ENCODE assay signal across 1 cellular context in the genomic region with DNA sequence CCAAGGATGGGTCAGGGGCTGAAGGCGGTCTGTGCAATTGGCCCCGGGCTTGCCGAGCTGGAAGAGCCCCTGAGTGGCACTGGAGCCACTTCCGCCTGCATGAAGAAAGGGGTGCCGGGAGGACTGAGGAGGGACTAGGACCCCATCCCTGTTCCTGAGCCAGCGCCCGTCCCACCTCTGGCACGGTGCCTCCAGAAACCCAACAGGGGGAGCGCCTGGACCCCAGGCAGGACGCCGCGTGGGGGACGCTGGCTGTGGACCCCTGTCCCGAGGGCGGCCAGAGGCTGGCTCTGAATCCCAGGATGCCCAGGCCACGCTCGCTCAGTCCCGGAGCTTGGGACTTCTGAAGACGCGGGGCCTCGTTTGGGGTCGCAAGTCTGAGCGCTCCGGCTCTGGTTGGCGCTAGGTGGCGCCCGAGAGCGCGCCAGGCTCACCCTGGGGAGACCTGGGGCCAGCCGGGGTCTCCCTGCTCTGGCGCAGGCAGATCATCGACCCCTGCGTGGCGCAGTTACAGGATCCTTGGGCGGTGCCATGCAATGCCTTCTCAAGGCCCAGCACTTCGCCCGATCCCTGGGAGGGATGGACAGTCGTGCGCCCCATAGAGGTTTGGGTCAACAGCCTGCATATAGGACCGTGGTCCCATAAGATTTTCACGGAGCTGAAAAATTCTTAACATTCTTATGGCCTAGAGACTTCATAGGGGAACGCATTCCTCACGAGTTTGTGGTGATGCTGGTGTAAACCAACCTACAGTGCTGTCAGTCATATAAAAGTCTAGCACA.
TF ChIP-seq lines count a peak whose summit lies in the region.

No MANE protein-coding gene starts in this region.

TF ChIP-seq in HEK293, 187 proteins besides CTCF, POLR2A, EP300 and RAD21 (continued from another document and continues in another):
- TF ChIP-seq, protein P1, sequence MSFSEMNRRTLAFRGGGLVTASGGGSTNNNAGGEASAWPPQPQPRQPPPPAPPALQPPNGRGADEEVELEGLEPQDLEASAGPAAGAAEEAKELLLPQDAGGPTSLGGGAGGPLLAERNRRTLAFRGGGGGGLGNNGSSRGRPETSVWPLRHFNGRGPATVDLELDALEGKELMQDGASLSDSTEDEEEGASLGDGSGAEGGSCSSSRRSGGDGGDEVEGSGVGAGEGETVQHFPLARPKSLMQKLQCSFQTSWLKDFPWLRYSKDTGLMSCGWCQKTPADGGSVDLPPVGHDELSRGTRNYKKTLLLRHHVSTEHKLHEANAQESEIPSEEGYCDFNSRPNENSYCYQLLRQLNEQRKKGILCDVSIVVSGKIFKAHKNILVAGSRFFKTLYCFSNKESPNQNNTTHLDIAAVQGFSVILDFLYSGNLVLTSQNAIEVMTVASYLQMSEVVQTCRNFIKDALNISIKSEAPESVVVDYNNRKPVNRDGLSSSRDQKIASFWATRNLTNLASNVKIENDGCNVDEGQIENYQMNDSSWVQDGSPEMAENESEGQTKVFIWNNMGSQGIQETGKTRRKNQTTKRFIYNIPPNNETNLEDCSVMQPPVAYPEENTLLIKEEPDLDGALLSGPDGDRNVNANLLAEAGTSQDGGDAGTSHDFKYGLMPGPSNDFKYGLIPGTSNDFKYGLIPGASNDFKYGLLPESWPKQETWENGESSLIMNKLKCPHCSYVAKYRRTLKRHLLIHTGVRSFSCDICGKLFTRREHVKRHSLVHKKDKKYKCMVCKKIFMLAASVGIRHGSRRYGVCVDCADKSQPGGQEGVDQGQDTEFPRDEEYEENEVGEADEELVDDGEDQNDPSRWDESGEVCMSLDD (tag by site-specific recombination; IDR thresholded peaks at IDR 0.05), result no peak; the same call in 1 of the 2 replicates
- no peak for TF ChIP-seq ZNF174 (tag by site-specific recombination; IDR thresholded peaks at IDR 0.05)
- peak; percentile 62; the same call in 1 of the 2 replicates for TF ChIP-seq ZNF600 (tag by site-specific recombination; IDR thresholded peaks at IDR 0.05)
- TF ChIP-seq ZXDB (tag by site-specific recombination; IDR thresholded peaks at IDR 0.05), result peak; percentile 69; the same call in 1 of the 2 replicates
- TF ChIP-seq, protein P2, sequence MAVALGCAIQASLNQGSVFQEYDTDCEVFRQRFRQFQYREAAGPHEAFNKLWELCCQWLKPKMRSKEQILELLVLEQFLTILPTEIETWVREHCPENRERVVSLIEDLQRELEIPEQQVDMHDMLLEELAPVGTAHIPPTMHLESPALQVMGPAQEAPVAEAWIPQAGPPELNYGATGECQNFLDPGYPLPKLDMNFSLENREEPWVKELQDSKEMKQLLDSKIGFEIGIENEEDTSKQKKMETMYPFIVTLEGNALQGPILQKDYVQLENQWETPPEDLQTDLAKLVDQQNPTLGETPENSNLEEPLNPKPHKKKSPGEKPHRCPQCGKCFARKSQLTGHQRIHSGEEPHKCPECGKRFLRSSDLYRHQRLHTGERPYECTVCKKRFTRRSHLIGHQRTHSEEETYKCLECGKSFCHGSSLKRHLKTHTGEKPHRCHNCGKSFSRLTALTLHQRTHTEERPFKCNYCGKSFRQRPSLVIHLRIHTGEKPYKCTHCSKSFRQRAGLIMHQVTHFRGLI (tag by site-specific recombination; IDR thresholded peaks at IDR 0.05), result no peak
- no peak for TF ChIP-seq ZNF830 (tag by site-specific recombination; IDR thresholded peaks at IDR 0.05; ENCODE audit: low read depth)
- TF ChIP-seq ZNF677 (tag by site-specific recombination; IDR thresholded peaks at IDR 0.05), result no peak
- TF ChIP-seq TRIM28 (IDR thresholded peaks at IDR 0.05; ENCODE audit: borderline replicate concordance, low read length), result no peak
- TF ChIP-seq, protein P3, sequence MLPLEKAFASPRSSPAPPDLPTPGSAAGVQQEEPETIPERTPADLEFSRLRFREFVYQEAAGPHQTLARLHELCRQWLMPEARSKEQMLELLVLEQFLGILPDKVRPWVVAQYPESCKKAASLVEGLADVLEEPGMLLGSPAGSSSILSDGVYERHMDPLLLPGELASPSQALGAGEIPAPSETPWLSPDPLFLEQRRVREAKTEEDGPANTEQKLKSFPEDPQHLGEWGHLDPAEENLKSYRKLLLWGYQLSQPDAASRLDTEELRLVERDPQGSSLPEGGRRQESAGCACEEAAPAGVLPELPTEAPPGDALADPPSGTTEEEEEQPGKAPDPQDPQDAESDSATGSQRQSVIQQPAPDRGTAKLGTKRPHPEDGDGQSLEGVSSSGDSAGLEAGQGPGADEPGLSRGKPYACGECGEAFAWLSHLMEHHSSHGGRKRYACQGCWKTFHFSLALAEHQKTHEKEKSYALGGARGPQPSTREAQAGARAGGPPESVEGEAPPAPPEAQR (tag by site-specific recombination; IDR thresholded peaks at IDR 0.05), result no peak
- TF ChIP-seq ZNF558 (tag by site-specific recombination; IDR thresholded peaks at IDR 0.05), result no peak
- TF ChIP-seq, protein P4, sequence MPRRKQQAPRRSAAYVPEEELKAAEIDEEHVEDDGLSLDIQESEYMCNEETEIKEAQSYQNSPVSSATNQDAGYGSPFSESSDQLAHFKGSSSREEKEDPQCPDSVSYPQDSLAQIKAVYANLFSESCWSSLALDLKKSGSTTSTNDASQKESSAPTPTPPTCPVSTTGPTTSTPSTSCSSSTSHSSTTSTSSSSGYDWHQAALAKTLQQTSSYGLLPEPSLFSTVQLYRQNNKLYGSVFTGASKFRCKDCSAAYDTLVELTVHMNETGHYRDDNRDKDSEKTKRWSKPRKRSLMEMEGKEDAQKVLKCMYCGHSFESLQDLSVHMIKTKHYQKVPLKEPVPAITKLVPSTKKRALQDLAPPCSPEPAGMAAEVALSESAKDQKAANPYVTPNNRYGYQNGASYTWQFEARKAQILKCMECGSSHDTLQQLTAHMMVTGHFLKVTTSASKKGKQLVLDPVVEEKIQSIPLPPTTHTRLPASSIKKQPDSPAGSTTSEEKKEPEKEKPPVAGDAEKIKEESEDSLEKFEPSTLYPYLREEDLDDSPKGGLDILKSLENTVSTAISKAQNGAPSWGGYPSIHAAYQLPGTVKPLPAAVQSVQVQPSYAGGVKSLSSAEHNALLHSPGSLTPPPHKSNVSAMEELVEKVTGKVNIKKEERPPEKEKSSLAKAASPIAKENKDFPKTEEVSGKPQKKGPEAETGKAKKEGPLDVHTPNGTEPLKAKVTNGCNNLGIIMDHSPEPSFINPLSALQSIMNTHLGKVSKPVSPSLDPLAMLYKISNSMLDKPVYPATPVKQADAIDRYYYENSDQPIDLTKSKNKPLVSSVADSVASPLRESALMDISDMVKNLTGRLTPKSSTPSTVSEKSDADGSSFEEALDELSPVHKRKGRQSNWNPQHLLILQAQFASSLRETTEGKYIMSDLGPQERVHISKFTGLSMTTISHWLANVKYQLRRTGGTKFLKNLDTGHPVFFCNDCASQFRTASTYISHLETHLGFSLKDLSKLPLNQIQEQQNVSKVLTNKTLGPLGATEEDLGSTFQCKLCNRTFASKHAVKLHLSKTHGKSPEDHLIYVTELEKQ (tag by site-specific recombination; IDR thresholded peaks at IDR 0.05; ENCODE audit: borderline replicate concordance), result no peak
- TF ChIP-seq, protein P5, sequence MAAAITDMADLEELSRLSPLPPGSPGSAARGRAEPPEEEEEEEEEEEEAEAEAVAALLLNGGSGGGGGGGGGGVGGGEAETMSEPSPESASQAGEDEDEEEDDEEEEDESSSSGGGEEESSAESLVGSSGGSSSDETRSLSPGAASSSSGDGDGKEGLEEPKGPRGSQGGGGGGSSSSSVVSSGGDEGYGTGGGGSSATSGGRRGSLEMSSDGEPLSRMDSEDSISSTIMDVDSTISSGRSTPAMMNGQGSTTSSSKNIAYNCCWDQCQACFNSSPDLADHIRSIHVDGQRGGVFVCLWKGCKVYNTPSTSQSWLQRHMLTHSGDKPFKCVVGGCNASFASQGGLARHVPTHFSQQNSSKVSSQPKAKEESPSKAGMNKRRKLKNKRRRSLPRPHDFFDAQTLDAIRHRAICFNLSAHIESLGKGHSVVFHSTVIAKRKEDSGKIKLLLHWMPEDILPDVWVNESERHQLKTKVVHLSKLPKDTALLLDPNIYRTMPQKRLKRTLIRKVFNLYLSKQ (tag by site-specific recombination; IDR thresholded peaks at IDR 0.05; ENCODE audit: borderline replicate concordance), result no peak
- TF ChIP-seq ZFP69B (tag by site-specific recombination; IDR thresholded peaks at IDR 0.05), result no peak
- no peak for TF ChIP-seq MYNN (tag by site-specific recombination; IDR thresholded peaks at IDR 0.05; ENCODE audit: borderline replicate concordance)
- TF ChIP-seq ZNF350 (tag by site-specific recombination; IDR thresholded peaks at IDR 0.05), result no peak
- no peak for TF ChIP-seq MZF1 (tag by site-specific recombination; IDR thresholded peaks at IDR 0.05; ENCODE audit: borderline replicate concordance)
- TF ChIP-seq, protein P6, sequence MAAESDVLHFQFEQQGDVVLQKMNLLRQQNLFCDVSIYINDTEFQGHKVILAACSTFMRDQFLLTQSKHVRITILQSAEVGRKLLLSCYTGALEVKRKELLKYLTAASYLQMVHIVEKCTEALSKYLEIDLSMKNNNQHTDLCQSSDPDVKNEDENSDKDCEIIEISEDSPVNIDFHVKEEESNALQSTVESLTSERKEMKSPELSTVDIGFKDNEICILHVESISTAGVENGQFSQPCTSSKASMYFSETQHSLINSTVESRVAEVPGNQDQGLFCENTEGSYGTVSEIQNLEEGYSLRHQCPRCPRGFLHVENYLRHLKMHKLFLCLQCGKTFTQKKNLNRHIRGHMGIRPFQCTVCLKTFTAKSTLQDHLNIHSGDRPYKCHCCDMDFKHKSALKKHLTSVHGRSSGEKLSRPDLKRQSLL (tag by site-specific recombination; IDR thresholded peaks at IDR 0.05), result no peak
- no peak for TF ChIP-seq HOXC10 (CRISPR knock-in tag; IDR thresholded peaks at IDR 0.05)
- no peak for TF ChIP-seq ZNF19 (tag by site-specific recombination; IDR thresholded peaks at IDR 0.05; ENCODE audit: low read depth)
- TF ChIP-seq ZNF274 (IDR thresholded peaks at IDR 0.05; ENCODE audit: low read length), result no peak
- TF ChIP-seq ZNF274 (tag by site-specific recombination; IDR thresholded peaks at IDR 0.05; ENCODE audit: borderline replicate concordance), result no peak
- TF ChIP-seq ZNF555 (tag by site-specific recombination; conservative IDR thresholded peaks at IDR 0.05), result no peak
- TF ChIP-seq ZNF23 (tag by site-specific recombination; IDR thresholded peaks at IDR 0.05; ENCODE audit: borderline replicate concordance), result no peak
- TF ChIP-seq, protein P7, sequence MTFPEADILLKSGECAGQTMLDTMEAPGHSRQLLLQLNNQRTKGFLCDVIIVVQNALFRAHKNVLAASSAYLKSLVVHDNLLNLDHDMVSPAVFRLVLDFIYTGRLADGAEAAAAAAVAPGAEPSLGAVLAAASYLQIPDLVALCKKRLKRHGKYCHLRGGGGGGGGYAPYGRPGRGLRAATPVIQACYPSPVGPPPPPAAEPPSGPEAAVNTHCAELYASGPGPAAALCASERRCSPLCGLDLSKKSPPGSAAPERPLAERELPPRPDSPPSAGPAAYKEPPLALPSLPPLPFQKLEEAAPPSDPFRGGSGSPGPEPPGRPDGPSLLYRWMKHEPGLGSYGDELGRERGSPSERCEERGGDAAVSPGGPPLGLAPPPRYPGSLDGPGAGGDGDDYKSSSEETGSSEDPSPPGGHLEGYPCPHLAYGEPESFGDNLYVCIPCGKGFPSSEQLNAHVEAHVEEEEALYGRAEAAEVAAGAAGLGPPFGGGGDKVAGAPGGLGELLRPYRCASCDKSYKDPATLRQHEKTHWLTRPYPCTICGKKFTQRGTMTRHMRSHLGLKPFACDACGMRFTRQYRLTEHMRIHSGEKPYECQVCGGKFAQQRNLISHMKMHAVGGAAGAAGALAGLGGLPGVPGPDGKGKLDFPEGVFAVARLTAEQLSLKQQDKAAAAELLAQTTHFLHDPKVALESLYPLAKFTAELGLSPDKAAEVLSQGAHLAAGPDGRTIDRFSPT (tag by site-specific recombination; IDR thresholded peaks at IDR 0.05), result 0 out of 2 replicates have a peak, but pooled peaks have one; percentile 25
- TF ChIP-seq GLIS2 (tag by site-specific recombination; IDR thresholded peaks at IDR 0.05), result peak; percentile 60; the same call in 1 of the 2 replicates
- TF ChIP-seq, protein P8, sequence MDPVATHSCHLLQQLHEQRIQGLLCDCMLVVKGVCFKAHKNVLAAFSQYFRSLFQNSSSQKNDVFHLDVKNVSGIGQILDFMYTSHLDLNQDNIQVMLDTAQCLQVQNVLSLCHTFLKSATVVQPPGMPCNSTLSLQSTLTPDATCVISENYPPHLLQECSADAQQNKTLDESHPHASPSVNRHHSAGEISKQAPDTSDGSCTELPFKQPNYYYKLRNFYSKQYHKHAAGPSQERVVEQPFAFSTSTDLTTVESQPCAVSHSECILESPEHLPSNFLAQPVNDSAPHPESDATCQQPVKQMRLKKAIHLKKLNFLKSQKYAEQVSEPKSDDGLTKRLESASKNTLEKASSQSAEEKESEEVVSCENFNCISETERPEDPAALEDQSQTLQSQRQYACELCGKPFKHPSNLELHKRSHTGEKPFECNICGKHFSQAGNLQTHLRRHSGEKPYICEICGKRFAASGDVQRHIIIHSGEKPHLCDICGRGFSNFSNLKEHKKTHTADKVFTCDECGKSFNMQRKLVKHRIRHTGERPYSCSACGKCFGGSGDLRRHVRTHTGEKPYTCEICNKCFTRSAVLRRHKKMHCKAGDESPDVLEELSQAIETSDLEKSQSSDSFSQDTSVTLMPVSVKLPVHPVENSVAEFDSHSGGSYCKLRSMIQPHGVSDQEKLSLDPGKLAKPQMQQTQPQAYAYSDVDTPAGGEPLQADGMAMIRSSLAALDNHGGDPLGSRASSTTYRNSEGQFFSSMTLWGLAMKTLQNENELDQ (tag by site-specific recombination; IDR thresholded peaks at IDR 0.05; ENCODE audit: low read depth), result no peak
- TF ChIP-seq ZSCAN30 (tag by site-specific recombination; IDR thresholded peaks at IDR 0.05), result 0 out of 2 replicates have a peak, but pooled peaks have one; percentile 42
- TF ChIP-seq, protein P9, sequence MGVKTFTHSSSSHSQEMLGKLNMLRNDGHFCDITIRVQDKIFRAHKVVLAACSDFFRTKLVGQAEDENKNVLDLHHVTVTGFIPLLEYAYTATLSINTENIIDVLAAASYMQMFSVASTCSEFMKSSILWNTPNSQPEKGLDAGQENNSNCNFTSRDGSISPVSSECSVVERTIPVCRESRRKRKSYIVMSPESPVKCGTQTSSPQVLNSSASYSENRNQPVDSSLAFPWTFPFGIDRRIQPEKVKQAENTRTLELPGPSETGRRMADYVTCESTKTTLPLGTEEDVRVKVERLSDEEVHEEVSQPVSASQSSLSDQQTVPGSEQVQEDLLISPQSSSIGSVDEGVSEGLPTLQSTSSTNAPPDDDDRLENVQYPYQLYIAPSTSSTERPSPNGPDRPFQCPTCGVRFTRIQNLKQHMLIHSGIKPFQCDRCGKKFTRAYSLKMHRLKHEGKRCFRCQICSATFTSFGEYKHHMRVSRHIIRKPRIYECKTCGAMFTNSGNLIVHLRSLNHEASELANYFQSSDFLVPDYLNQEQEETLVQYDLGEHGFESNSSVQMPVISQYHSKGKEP (tag by site-specific recombination; IDR thresholded peaks at IDR 0.05), result no peak
- no peak for TF ChIP-seq ZNF560 (tag by site-specific recombination; IDR thresholded peaks at IDR 0.05; ENCODE audit: borderline replicate concordance)
